Comparison of ENCODE assay signal across 8 cellular contexts in the genomic region with DNA sequence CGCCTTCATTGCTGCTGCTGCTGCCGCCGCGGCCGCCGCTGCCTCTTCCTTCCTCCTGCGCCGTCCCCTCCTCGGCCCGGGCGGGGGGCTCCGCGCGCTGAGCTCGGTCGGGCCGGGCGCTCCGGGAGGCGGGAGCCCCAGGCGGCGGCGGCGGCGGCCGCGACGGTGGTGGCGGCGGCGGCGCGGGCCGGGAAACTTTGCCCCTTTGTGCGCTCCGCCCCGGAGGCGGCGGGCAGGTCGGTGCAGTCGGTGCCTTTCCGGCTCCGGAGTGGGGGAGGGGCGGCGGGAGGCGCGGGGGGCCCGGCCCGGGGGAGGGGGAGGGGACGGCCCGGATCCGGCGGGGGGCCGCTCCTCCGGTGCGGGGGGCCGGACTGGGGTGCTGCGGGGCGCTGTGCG. TPM values are rescaled to one million over a fixed set of nuclear protein-coding genes. Genes with fewer than 3 reads are reported as not detected.
DNase-seq lines count a peak whose midpoint lies in the region; ATAC-seq, FAIRE-seq and TF ChIP-seq lines count a peak whose summit lies in the region.

No MANE protein-coding gene starts in this region.

- H3K36me3 Mint-ChIP-seq in T-helper 17 cell (ENCODE audit: low read depth) = peaks cover 8% of the 10 kb centered on the region

- no peaks in the 10 kb centered on the region for H3K27me3 Mint-ChIP-seq in T-helper 17 cell

- no peak for TF ChIP-seq EP300 in transverse colon (IDR thresholded peaks at IDR 0.05; ENCODE audit: low read depth)

- H3K4me1 ChIP-seq in mesodermal cell (ENCODE audit: control insufficient read depth, insufficient read depth, low read length, poor library complexity, severe bottlenecking) (peaks cover 51% of the 10 kb centered on the region), transverse colon (peaks cover 27 to 82% (median 74%) of the 10 kb centered on the region in 4 donors)

- DNase-seq in 8988T (peak; percentile 69), T-helper 17 cell (peak; percentile 60 to 76 (median 74)), transverse colon (peak; percentile 75), RCC 7860 (ENCODE audit: low spot score) (no peak)
- DNase-seq in central memory CD4-positive, alpha-beta T cell = peak; percentile 75

- no peak for FAIRE-seq in RCC 7860 (lab: Jason Lieb, UNC)

- peaks cover 60% of the 10 kb centered on the region for H3K4me1 Mint-ChIP-seq in T-helper 17 cell

- in situ Hi-C loops in transverse colon (cut with MboI; ENCODE audit: low pct_ligation_motif_present in 1 of 4, low pct_unique_long_range_greater_than_20kb in 1 of 4, low sequenced_read_pairs in 3 of 4) = loop anchor here in 1 of 4 donors (25.0 kb wide), 1 partner anchor 148 kb away; a partner anchor contains a TSS

- no peak overlapping the region for H3K27ac Mint-ChIP-seq in T-helper 17 cell

- ATAC-seq in GM18505 (IDR thresholded peaks at IDR 0.05; ENCODE audit: unreplicated experiment) (peak; percentile 25), HG03097 (IDR thresholded peaks at IDR 0.05; ENCODE audit: low FRiP score, unreplicated experiment) (peak; percentile 12), T-helper 17 cell (peak; percentile 52)

- H3K27ac ChIP-seq in mesodermal cell (ENCODE audit: low read depth, low read length, severe bottlenecking) (no peak overlapping the region), transverse colon (peak overlapping the region; percentile 89 to 96 (median 92))

- peak overlapping the region; percentile 9 for H3K4me3 Mint-ChIP-seq in T-helper 17 cell

- H3K4me3 ChIP-seq in mesodermal cell (ENCODE audit: extremely low read depth, insufficient read depth, low read length, poor library complexity, severe bottlenecking) (peak overlapping the region; percentile 53), transverse colon (peak overlapping the region in 3 of 4 donors; percentile 55 to 73 (median 65))

- H3K9me3 ChIP-seq in T-helper 17 cell (ENCODE audit: control insufficient read depth, low read length, poor library complexity, severe bottlenecking) (no peaks in the 10 kb centered on the region), mesodermal cell (ENCODE audit: control insufficient read depth, low read length) (no peaks in the 10 kb centered on the region), transverse colon (no peaks in the 10 kb centered on the region)

- intact Hi-C loops in transverse colon (cut with DNase I; ENCODE audit: low total_unique reads) = loop anchor here (10.0 kb wide), 2 partner anchors 60 to 160 kb away; a partner anchor contains a TSS

- H3K36me3 ChIP-seq in mesodermal cell (ENCODE audit: control insufficient read depth, insufficient read depth, low read length) = peaks cover 29% of the 10 kb centered on the region
- H3K36me3 ChIP-seq in transverse colon = no peaks in the 10 kb centered on the region

- 0% methylated on average over 7 to 24 of the region's 60 CpGs for WGBS in mesodermal cell (ENCODE audit: insufficient coverage in 2 of 2), 2 experiments
- 0% methylated on average over 6 of the region's 60 CpGs; no CpG with 5 or more reads in 1 of the 2 donors for WGBS in transverse colon (ENCODE audit: low coverage in 1 of 2), 2 donors

- no peaks in the 10 kb centered on the region for H3K27me3 ChIP-seq in transverse colon

- peak; percentile 68 for TF ChIP-seq POLR2A in GM18505 (IDR thresholded peaks at IDR 0.05; ENCODE audit: borderline replicate concordance, extremely low read depth, insufficient read depth, insufficient read length)
- TF ChIP-seq POLR2A in transverse colon (IDR thresholded peaks at IDR 0.05) = no peak

- TF ChIP-seq CTCF in transverse colon (IDR thresholded peaks at IDR 0.05) = no peak

RNA-seq across cellular contexts. Expression of a gene that starts 0.2 kb away (rescaled TPM):
- total RNA-seq in T-helper 17 cell = 10 to 100 TPM; 20.3 to 22.5 TPM
- polyA plus RNA-seq in mesodermal cell (2013, experiment 1 of 2) = 7.4 TPM
- 6.6 TPM for polyA plus RNA-seq in mesodermal cell (2013, experiment 2 of 2)
- 10 to 100 TPM; 20.2 to 26.9 (median 22.5) TPM for total RNA-seq in transverse colon

RNA-seq across cellular contexts. Expression of a gene that starts 58.2 kb away (rescaled TPM):
- total RNA-seq in T-helper 17 cell (10 to 100 TPM; 34.2 to 39.7 TPM), transverse colon (10 to 100 TPM; 27.3 to 49.7 (median 40.3) TPM)
- 138 TPM for polyA plus RNA-seq in mesodermal cell (2013, experiment 1 of 2)
- polyA plus RNA-seq in mesodermal cell (2013, experiment 2 of 2) = 116 TPM
